Comparison of ENCODE assay signal across 8 cellular contexts in genomic region chr12:6851153-6851920, GRCh38. TPM values are rescaled to one million over a fixed set of nuclear protein-coding genes. Genes with fewer than 3 reads are reported as not detected.
DNase-seq lines count a peak whose midpoint lies in the region; TF ChIP-seq lines count a peak whose summit lies in the region.

Gene CDCA3 (minus strand): TSS chr12:6851286. CDS start chr12:6850952, 334 bp downstream.

- no peak for TF ChIP-seq CTCF in GM20000 (IDR thresholded peaks at IDR 0.05; ENCODE audit: extremely low read depth, missing control alignments)

- H3K4me1 ChIP-seq in effector memory CD4-positive, alpha-beta T cell (ENCODE audit: control insufficient read depth, insufficient read depth, low read length, poor library complexity, severe bottlenecking) = peaks cover 23% of the 10 kb centered on the region

- CTCF ChIA-PET in activated CD8-positive, alpha-beta memory T cell treated with anti-CD3 and anti-CD28 coated beads for 36 hours (lab: Charles Lee) = interaction anchor here (0.5 to 5.1 kb wide), 11 partner anchors 16 to 278 kb away, joined by 3 to 63 read pairs (median 7); partner anchors contain the start of genes MLF2, SPSB2 and TPI1

- no peaks in the 10 kb centered on the region for H3K27me3 ChIP-seq in effector memory CD4-positive, alpha-beta T cell (replicated peaks; ENCODE audit: control insufficient read depth, insufficient read depth, low read length, poor library complexity, severe bottlenecking)

- peaks cover 10% of the 10 kb centered on the region for H3K36me3 ChIP-seq in effector memory CD4-positive, alpha-beta T cell (ENCODE audit: control insufficient read depth, insufficient read depth, low read length)

- DNase-seq in CMK (ENCODE audit: low read depth) (peak; percentile 97), GM20000 (ENCODE audit: low spot score) (peak; percentile 99), HT-29 (ENCODE audit: low spot score) (peak; percentile 98), NOMO-1 (lab: John Stamatoyannopoulos, UW; ENCODE audit: unreplicated experiment in 2 of 2) (peak; percentile 97 to 99), lung microvascular endothelial cell (ENCODE audit: low read depth in 2 of 2) (peak; percentile 99)
- DNase-seq in effector memory CD4-positive, alpha-beta T cell = peak; percentile 83 to 91 (median 86)
- peak; percentile 89 to 94 (median 92) for DNase-seq in stimulated activated CD4-positive, alpha-beta T cell treated with anti-CD3 and anti-CD28 coated beads, TNF-alpha, amount 100 ng/mL, for 48 hours (ENCODE audit: low read depth in 3 of 3)

- H3K4me3 ChIP-seq in effector memory CD4-positive, alpha-beta T cell (ENCODE audit: insufficient read depth, low read depth, low read length, poor library complexity, severe bottlenecking) = peak within 1 kb of the TSS; percentile 87

- POLR2A ChIA-PET in activated CD8-positive, alpha-beta memory T cell treated with anti-CD3 and anti-CD28 coated beads for 36 hours (lab: Charles Lee) = interaction anchor here (0.8 to 5.0 kb wide), 11 partner anchors 13 to 315 kb away, joined by 3 to 49 read pairs (median 8); partner anchors contain the start of genes COPS7A, LAG3, MLF2 and P3H3

- H3K27ac ChIP-seq in effector memory CD4-positive, alpha-beta T cell (ENCODE audit: insufficient read depth, low read length, poor library complexity, severe bottlenecking) = peak within 1 kb of the TSS; percentile 93

- no peaks in the 10 kb centered on the region for H3K9me3 ChIP-seq in effector memory CD4-positive, alpha-beta T cell (ENCODE audit: control insufficient read depth, low read length)

RNA-seq across cellular contexts. Expression of gene CDCA3, which starts in this region (rescaled TPM):
- total RNA-seq in HT-29 (2014; rRNA removed; shearing (Covaris generic)) = 95.5 and 126 TPM in 2 replicates
- 10 to 100 TPM; 50.0 to 53.1 TPM for total RNA-seq in activated CD8-positive, alpha-beta memory T cell treated with anti-CD3 and anti-CD28 coated beads for 36 hours
- total RNA-seq in lung microvascular endothelial cell = 3.4 and 8.9 TPM in 2 replicates

Comparison
In these comparisons a context has a peak if more than half of its experiments do, and no peak if none do; other contexts are left out.
1. Peak in every context shown above with its lines: DNase-seq, H3K4me3 ChIP-seq and H3K27ac ChIP-seq.